ENCODE assay signal across 8 cellular contexts in genomic region chr17:82698065-82698973, GRCh38. TPM values are rescaled to one million over a fixed set of nuclear protein-coding genes. Genes with fewer than 3 reads are reported as not detected.
A peak's percentile ranks its signal among the peaks of the same experiment; 100 is the strongest.
DNase-seq lines count a peak whose midpoint lies in the region; ATAC-seq, FAIRE-seq and TF ChIP-seq lines count a peak whose summit lies in the region.

Gene RAB40B (minus strand): TSS chr17:82698698. CDS start chr17:82698596, 102 bp downstream.

- H3K4me1 ChIP-seq in heart left ventricle: peaks cover 0 to 22% (median 15%) of the 10 kb centered on the region in 12 donors
- H3K4me1 ChIP-seq in parathyroid adenoma: no peaks in the 10 kb centered on the region
- H3K4me1 ChIP-seq in tibial artery: peaks cover 0 to 32% (median 21%) of the 10 kb centered on the region in 4 donors

- H3K27me3 ChIP-seq in heart left ventricle (peaks cover 0 to 6% (median 0%) of the 10 kb centered on the region in 9 donors), parathyroid adenoma (ENCODE audit: control insufficient read depth, insufficient read depth, low read length) (no peaks in the 10 kb centered on the region), tibial artery (no peaks in the 10 kb centered on the region)

- H3K4me2 ChIP-seq in parathyroid adenoma (ENCODE audit: low read length): peak within 1 kb of the TSS; percentile 96

- H3K79me2 ChIP-seq in parathyroid adenoma: peaks cover 16% of the 10 kb centered on the region

- H3K36me3 ChIP-seq in heart left ventricle (no peaks in the 10 kb centered on the region), parathyroid adenoma (ENCODE audit: control insufficient read depth, insufficient read depth, low read length) (no peaks in the 10 kb centered on the region), tibial artery (no peaks in the 10 kb centered on the region)

- H3K27ac ChIP-seq in heart left ventricle (peak within 1 kb of the TSS in 10 of 12 donors; percentile 46 to 85 (median 68)), parathyroid adenoma (peak within 1 kb of the TSS; percentile 42), tibial artery (peak within 1 kb of the TSS; percentile 60 to 69)

- H3K4me3 ChIP-seq in heart left ventricle: peak within 1 kb of the TSS; percentile 65 to 98 (median 80)
- H3K4me3 ChIP-seq in parathyroid adenoma (ENCODE audit: low read depth, low read length): peak within 1 kb of the TSS; percentile 62
- H3K4me3 ChIP-seq in tibial artery: peak within 1 kb of the TSS; percentile 72 to 93

- H2AFZ ChIP-seq in parathyroid adenoma: peak within 1 kb of the TSS; percentile 94

- WGBS in heart left ventricle, 4 donors: 0 to 1% (median 0%) methylated on average over 16 to 112 of the region's 112 CpGs

- H3K9me3 ChIP-seq in heart left ventricle: peaks cover 0 to 16% (median 7%) of the 10 kb centered on the region in 12 donors
- no peaks in the 10 kb centered on the region for H3K9me3 ChIP-seq in parathyroid adenoma (ENCODE audit: control insufficient read depth, low read length)
- H3K9me3 ChIP-seq in tibial artery: no peaks in the 10 kb centered on the region

- ATAC-seq in HG02763 (IDR thresholded peaks at IDR 0.05; ENCODE audit: unreplicated experiment) (peak; percentile 94), heart left ventricle (peak; percentile 99 to 100 (median 100))

- FAIRE-seq in GM12892 (lab: Jason Lieb, UNC): peak; percentile 100

- no peak for TF ChIP-seq POLR2A in GM12892 (IDR thresholded peaks at IDR 0.05; ENCODE audit: low read depth, low read length)
- peak; percentile 42 to 65 for TF ChIP-seq POLR2A in heart left ventricle (IDR thresholded peaks at IDR 0.05)

- intact Hi-C loops in heart left ventricle (cut with DNase I) (loop anchor here in 4 of 10 donors (1.0 to 5.0 kb wide), 5 partner anchors 18 to 50 kb away; partner anchors contain the start of genes FN3KRP (in 2 of the 4) and WDR45B (in 2 of the 4)), tibial artery (cut with DNase I; ENCODE audit: low total_unique reads) (loop anchor here (5.0 to 10.0 kb wide), 2 partner anchors 54 to 104 kb away; partner anchors contain the start of gene TBCD)

- peak; percentile 99 for DNase-seq in GM12892 (ENCODE audit: insufficient read length)
- peak; percentile 95 to 97 (median 97) for DNase-seq in NCI-H1417 (lab: John Stamatoyannopoulos, UW)
- DNase-seq in T follicular helper cell (ENCODE audit: low read depth): peak; percentile 98
- DNase-seq in amniotic epithelial cell (ENCODE audit: low read depth): peak; percentile 98
- DNase-seq in heart left ventricle: peak; percentile 99 to 100 (median 100)
- peak; percentile 99 to 100 for DNase-seq in tibial artery

- TF ChIP-seq CTCF in heart left ventricle (IDR thresholded peaks at IDR 0.05) (no peak), parathyroid adenoma (IDR thresholded peaks at IDR 0.05) (no peak), tibial artery (IDR thresholded peaks at IDR 0.05) (no peak)

- no peak within 1 kb of the TSS for H3K9ac ChIP-seq in parathyroid adenoma

RNA-seq across cellular contexts. Expression of gene RAB40B, which starts in this region (rescaled TPM):
- polyA plus RNA-seq in GM12892 (2012; ENCODE audit: missing spikeins): 1.4 TPM
- 10 to 100 TPM; 15.2 to 37.7 (median 23.7) TPM for total RNA-seq in heart left ventricle
- 10 to 100 TPM; 10.9 to 13.3 TPM for polyA plus RNA-seq in heart left ventricle

Comparison
In these comparisons a context has a peak if more than half of its experiments do, and no peak if none do; other contexts are left out.
1. Peak in every context shown above with its lines: DNase-seq, ATAC-seq, H3K4me3 ChIP-seq and H3K27ac ChIP-seq.